Comparison of ENCODE assay signal across 8 cellular contexts in the genomic region with DNA sequence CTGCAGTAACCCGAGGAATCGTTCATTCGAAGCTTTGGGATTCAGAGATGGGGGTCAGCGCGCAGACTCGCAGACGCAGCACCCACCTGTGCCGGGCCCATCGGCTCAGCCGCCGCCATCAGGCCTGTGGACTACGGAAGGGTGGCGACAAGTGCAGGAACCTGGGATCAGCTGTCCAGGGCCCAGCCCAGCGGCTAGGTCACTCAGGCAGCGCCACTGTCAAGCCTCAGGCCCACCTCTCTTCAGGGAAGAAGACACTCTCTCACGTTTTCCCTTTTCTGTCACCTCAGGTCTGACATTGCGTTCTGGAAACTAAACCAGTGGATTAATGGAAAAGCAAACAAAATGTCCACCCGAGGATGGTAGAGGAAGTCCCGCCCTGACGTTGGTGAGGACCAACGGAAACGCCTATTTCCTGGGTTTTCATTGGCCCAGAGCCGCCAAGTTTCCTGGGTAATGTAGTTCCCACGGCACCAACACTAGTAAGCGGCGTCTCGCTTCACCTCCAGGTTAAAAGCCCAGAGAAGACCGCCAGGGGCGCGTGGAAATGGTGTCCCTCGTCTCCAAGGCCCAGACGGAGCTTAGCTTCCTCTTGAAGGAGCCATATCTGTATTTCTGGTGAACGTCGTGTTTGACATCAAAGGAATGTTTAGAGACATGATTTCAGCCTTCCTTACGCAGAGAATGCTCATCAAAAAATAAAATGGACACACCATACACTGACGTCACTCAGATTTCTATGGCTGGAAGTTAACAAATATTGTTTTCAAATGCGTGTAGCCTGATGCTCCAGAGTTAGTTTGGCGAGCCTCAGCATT. TPM values are rescaled to one million over a fixed set of nuclear protein-coding genes. Genes with fewer than 3 reads are reported as not detected.
DNase-seq lines count a peak whose midpoint lies in the region; ATAC-seq, FAIRE-seq and TF ChIP-seq lines count a peak whose summit lies in the region.

TSS of gene ZNF772 (minus strand) at position 376 of the 818 bp plus-strand sequence. CDS start at position 119, 257 bp downstream.

- peaks cover 57% of the 10 kb centered on the region for H3K36me3 Mint-ChIP-seq in activated CD8-positive, alpha-beta T cell treated with anti-CD3 and anti-CD28 coated beads, Interleukin-2, amount 10 ng/mL, durations not matched to agents 7 days and 5 days (ENCODE audit: low read depth)

- H3K4me1 Mint-ChIP-seq in activated CD8-positive, alpha-beta T cell treated with anti-CD3 and anti-CD28 coated beads, Interleukin-2, amount 10 ng/mL, durations not matched to agents 7 days and 5 days (ENCODE audit: low read depth), result peaks cover 16% of the 10 kb centered on the region

- peak within 1 kb of the TSS; percentile 78 to 85 for H3K27ac ChIP-seq in lung (ENCODE audit: low read depth in 1 of 2, low read length in 1 of 2)

- no peaks in the 10 kb centered on the region for H3K27me3 ChIP-seq in lung (ENCODE audit: control insufficient read depth, insufficient read depth)

- POLR2A ChIA-PET in activated CD8-positive, alpha-beta T cell treated with anti-CD3 and anti-CD28 coated beads, Interleukin-2, amount 10 ng/mL, durations not matched to agents 7 days and 5 days (lab: Charles Lee), result interaction anchor here (1.0 to 1.4 kb wide), 3 partner anchors 22 to 42 kb away, joined by 3 to 6 read pairs (median 4); partner anchors contain the start of genes ZNF749 and ZNF773

- peaks cover 25 to 30% of the 10 kb centered on the region in 2 donors for H3K36me3 ChIP-seq in lung (ENCODE audit: control insufficient read depth in 2 of 2, insufficient read depth in 2 of 2, low read length in 2 of 2)

- TF ChIP-seq CTCF in lung (IDR thresholded peaks at IDR 0.05; ENCODE audit: control extremely low read depth, extremely low read depth), result peak; percentile 13

- CTCF ChIA-PET in activated CD8-positive, alpha-beta T cell treated with anti-CD3 and anti-CD28 coated beads, Interleukin-2, amount 10 ng/mL, durations not matched to agents 7 days and 5 days (lab: Charles Lee), result interaction anchor here (1.0 kb wide), 1 partner anchor 10 kb away, joined by 3 read pairs; the partner anchor contains the start of gene ZNF419

- H3K27me3 Mint-ChIP-seq in activated CD8-positive, alpha-beta T cell treated with anti-CD3 and anti-CD28 coated beads, Interleukin-2, amount 10 ng/mL, durations not matched to agents 7 days and 5 days (ENCODE audit: low read depth), result peaks cover 2% of the 10 kb centered on the region

- peak within 1 kb of the TSS; percentile 76 for H3K4me3 Mint-ChIP-seq in activated CD8-positive, alpha-beta T cell treated with anti-CD3 and anti-CD28 coated beads, Interleukin-2, amount 10 ng/mL, durations not matched to agents 7 days and 5 days

- H3K9me3 Mint-ChIP-seq in activated CD8-positive, alpha-beta T cell treated with anti-CD3 and anti-CD28 coated beads, Interleukin-2, amount 10 ng/mL, durations not matched to agents 7 days and 5 days (ENCODE audit: insufficient read depth), result peaks cover 56% of the 10 kb centered on the region

- ATAC-seq in HG03457 (IDR thresholded peaks at IDR 0.05; ENCODE audit: unreplicated experiment), result peak; percentile 74
- peak; percentile 100 for ATAC-seq in activated CD8-positive, alpha-beta T cell treated with anti-CD3 and anti-CD28 coated beads, Interleukin-2, amount 10 ng/mL, durations not matched to agents 7 days and 5 days
- peak; percentile 98 for ATAC-seq in lung (ENCODE audit: insufficient read depth, low FRiP score)

- H3K9me3 ChIP-seq in lung (ENCODE audit: control insufficient read depth in 2 of 2, insufficient read depth in 1 of 2, low read length in 1 of 2), result peaks cover 16 to 52% of the 10 kb centered on the region in 2 donors

- H3K4me3 ChIP-seq in lung, result peak within 1 kb of the TSS; percentile 83

- DNase-seq in C1 segment of cervical spinal cord (lab: John Stamatoyannopoulos, UW) (peak; percentile 46 to 94 (median 85)), GM19239 (ENCODE audit: insufficient read length, low spot score) (peak; percentile 82), NCI-H526 treated with DMSO at 0.1 percent for 48 hours (lab: John Stamatoyannopoulos, UW) (peak; percentile 91), lung (ENCODE audit: low spot score) (peak; percentile 92)
- DNase-seq in activated CD8-positive, alpha-beta T cell treated with anti-CD3 and anti-CD28 coated beads, Interleukin-2, amount 10 ng/mL, durations not matched to agents 7 days and 5 days, result peak; percentile 94
- DNase-seq in effector CD8-positive, alpha-beta T cell (lab: John Stamatoyannopoulos, UW), result peak; percentile 83
- DNase-seq in stimulated activated CD4-positive, alpha-beta T cell treated with anti-CD3 and anti-CD28 coated beads, TNF-alpha, amount 100 ng/mL, for 24 hours (ENCODE audit: low read depth in 3 of 3), result peak; percentile 72 to 87 (median 80)

- peaks cover 2 to 6% of the 10 kb centered on the region in 2 donors for H3K4me1 ChIP-seq in lung (ENCODE audit: control insufficient read depth in 2 of 2, insufficient read depth in 2 of 2, low read length in 2 of 2)

- 9 to 10% methylated on average over 38 of the region's 38 CpGs for WGBS in lung, 2 donors

- peak within 1 kb of the TSS; percentile 85 for H3K27ac Mint-ChIP-seq in activated CD8-positive, alpha-beta T cell treated with anti-CD3 and anti-CD28 coated beads, Interleukin-2, amount 10 ng/mL, durations not matched to agents 7 days and 5 days

- peak; percentile 99 for FAIRE-seq in GM19239 (lab: Jason Lieb, UNC)

RNA-seq across cellular contexts. Expression of gene ZNF772, which starts in this region (rescaled TPM):
- 1 to 10 TPM; 7.6 to 9.1 TPM for total RNA-seq in activated CD8-positive, alpha-beta T cell treated with anti-CD3 and anti-CD28 coated beads, Interleukin-2, amount 10 ng/mL, durations not matched to agents 7 days and 5 days
- total RNA-seq in lung, result 10 to 100 TPM in 1 of 2 donors, 1 to 10 TPM in 1; 8.1 to 28.1 TPM
- 1 to 10 TPM in 1 of 2 donors, under 1 TPM in 1; 0.98 to 2.7 TPM for polyA plus RNA-seq in lung

Comparison
In these comparisons a context has a peak if more than half of its experiments do, and no peak if none do; other contexts are left out.
1. Peak in every context shown above with its lines: DNase-seq, ATAC-seq, H3K4me3 ChIP-seq and H3K27ac ChIP-seq.